Comparison of ENCODE assay signal across 31 cellular contexts in genomic region chr4:9143421-9144080, GRCh38. TPM values are rescaled to one million over a fixed set of nuclear protein-coding genes. Genes with fewer than 3 reads are reported as not detected.
"Had no signal": no experiment of that assay in that cellular context is flagged by ENCODE, and none has a peak within 500 bp of the region (broad histone marks: within the 10 kb centered on the region; RNA-seq: fewer than 3 reads in every experiment).

No MANE protein-coding gene starts in this region.

- H3K4me3 ChIP-seq: esophagus squamous epithelium, heart right ventricle, smooth muscle cell, stomach, thyroid gland had no signal

- DNase-seq: cortex of kidney; effector memory CD8-positive, alpha-beta T cell; erythroblast; esophagus squamous epithelium; foreskin melanocyte; glutamatergic neuron; heart right ventricle; hippocampal formation; kidney glomerular epithelial cell; left colon; left ventricle myocardium superior; natural killer cell; stimulated activated CD4-positive, alpha-beta T cell treated with anti-CD3 and anti-CD28 coated beads, Interleukin-12 subunit alpha, Interleukin-12 subunit beta, amount 100 ng/mL, for 4 hours; stimulated activated CD4-positive, alpha-beta T cell treated with anti-CD3 and anti-CD28 coated beads, Interleukin-1b, Interleukin-23, amount 100 ng/mL, for 48 hours; stimulated activated CD4-positive, alpha-beta T cell treated with anti-CD3 and anti-CD28 coated beads, Interleukin-4, amount 100 ng/mL, for 1 hour; stimulated activated naive CD4-positive, alpha-beta T cell treated with Interleukin-2 at 50 U/mL for 16 hours; stomach; trophoblast cell had no signal

- H3K9ac ChIP-seq: parathyroid adenoma had no signal

- H3K27ac ChIP-seq: esophagus squamous epithelium, heart right ventricle, neutrophil, parathyroid adenoma, stomach, thyroid gland had no signal

- ATAC-seq: effector memory CD8-positive, alpha-beta T cell; heart right ventricle; left colon; left ventricle myocardium superior; natural killer cell; sciatic nerve; stimulated activated effector memory CD8-positive, alpha-beta T cell treated with anti-CD3 and anti-CD28 coated beads, Interleukin-12 subunit alpha, Interleukin-12 subunit beta, amount 100 ng/mL, for 72 hours had no signal

- H3K36me3 ChIP-seq: esophagus squamous epithelium, neutrophil, thyroid gland had no signal

- H3K9me3 ChIP-seq: esophagus squamous epithelium, heart right ventricle, neutrophil, stomach, thyroid gland had no signal

- H3K4me1 ChIP-seq: esophagus squamous epithelium, heart right ventricle, parathyroid adenoma, stomach, thyroid gland had no signal

- H3K27me3 ChIP-seq: esophagus squamous epithelium, heart right ventricle, neutrophil, stomach, thyroid gland had no signal

RNA-seq across cellular contexts. Expression of gene FAM90A26, which starts 26.7 kb away (rescaled TPM):
- total RNA-seq: dermis microvascular lymphatic vessel endothelial cell, esophagus squamous epithelium, heart right ventricle, left colon, left ventricle myocardium superior, lung microvascular endothelial cell, mononuclear cell, natural killer cell, omental fat pad, progenitor cell of endocrine pancreas, sciatic nerve, smooth muscle cell, stomach, subcutaneous adipose tissue, temporal lobe, thyroid gland had no signal
